ENCODE assay signal across 15 cellular contexts in the genomic region with DNA sequence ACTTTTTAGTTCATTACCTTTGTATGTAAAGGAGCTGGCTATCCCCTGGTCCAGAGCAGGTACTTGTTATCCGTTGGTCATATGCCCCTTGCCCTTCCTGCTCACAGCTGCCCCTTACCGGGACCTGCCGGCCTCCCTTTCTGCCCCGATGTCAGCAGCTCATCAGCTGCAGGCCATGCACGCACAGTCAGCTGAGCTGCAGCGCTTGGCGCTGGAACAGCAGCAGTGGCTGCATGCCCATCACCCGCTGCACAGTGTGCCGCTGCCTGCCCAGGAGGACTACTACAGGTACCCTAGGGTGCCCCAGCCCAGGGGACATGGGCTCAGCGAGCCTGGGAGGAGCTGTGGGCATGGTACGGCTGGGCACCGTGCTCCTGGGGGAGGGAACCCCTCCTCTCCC. TPM values are rescaled to one million over a fixed set of nuclear protein-coding genes. Genes with fewer than 3 reads are reported as not detected.
DNase-seq lines count a peak whose midpoint lies in the region; ATAC-seq and TF ChIP-seq lines count a peak whose summit lies in the region.
"Had no signal": no experiment of that assay in that cellular context is flagged by ENCODE, and none has a peak within 500 bp of the region (broad histone marks: within the 10 kb centered on the region; RNA-seq: fewer than 3 reads in every experiment).

No MANE protein-coding gene starts in this region.

- H3K4me3 ChIP-seq in adrenal gland (no peak overlapping the region), mucosa of descending colon (no peak overlapping the region), HAP-1 (no peak overlapping the region)
- H3K4me3 ChIP-seq: neural progenitor cell had no signal

- TF ChIP-seq CTCF in adrenal gland (IDR thresholded peaks at IDR 0.05) (no peak), mucosa of descending colon (IDR thresholded peaks at IDR 0.05) (no peak)

- H3K4me1 ChIP-seq in adrenal gland (replicated peaks in 1 of 2) (peaks cover 31 to 62% of the 10 kb centered on the region in 2 donors), mucosa of descending colon (ENCODE audit: low read depth) (peaks cover 38% of the 10 kb centered on the region), HAP-1 (peaks cover 23% of the 10 kb centered on the region)

- peak overlapping the region in 4 of 5 donors; percentile 9 to 97 (median 78) for H3K27ac ChIP-seq in adrenal gland
- H3K27ac ChIP-seq: neural progenitor cell had no signal

- no peak for TF ChIP-seq POLR2A in adrenal gland (IDR thresholded peaks at IDR 0.05)

- in situ Hi-C loops in HAP-1 (cut with MboI; ENCODE audit: low sequenced_read_pairs) = loop anchor here (5.0 to 10.0 kb wide), 2 partner anchors 74 to 174 kb away; partner anchors contain the start of gene TPI1

- ATAC-seq in mucosa of descending colon (no peak), GM19035 (IDR thresholded peaks at IDR 0.05; ENCODE audit: unreplicated experiment) (no peak)

- no peaks in the 10 kb centered on the region for H3K27me3 ChIP-seq in adrenal gland
- no peaks in the 10 kb centered on the region for H3K27me3 ChIP-seq in HAP-1 (ENCODE audit: low read depth)
- H3K27me3 ChIP-seq: neural progenitor cell had no signal

- H3K9me3 ChIP-seq in adrenal gland (replicated peaks in 1 of 3) (no peaks in the 10 kb centered on the region), mucosa of descending colon (no peaks in the 10 kb centered on the region), HAP-1 (no peaks in the 10 kb centered on the region)

- WGBS in adrenal gland, 4 donors = 48 to 87% (median 53%) methylated on average over 7 to 12 of the region's 12 CpGs

- intact Hi-C loops in adrenal gland (cut with DNase I) (no loop called here), mucosa of descending colon (cut with DNase I, micrococcal nuclease) (no loop called here)

- H3K36me3 ChIP-seq in adrenal gland (replicated peaks in 1 of 2) = no peaks in the 10 kb centered on the region
- H3K36me3 ChIP-seq in mucosa of descending colon (ENCODE audit: low read depth) = peaks cover 6% of the 10 kb centered on the region
- H3K36me3 ChIP-seq in HAP-1 (replicated peaks) = peaks cover 39% of the 10 kb centered on the region
- H3K36me3 ChIP-seq: neural progenitor cell had no signal

- DNase-seq in stimulated activated CD4-positive, alpha-beta T cell treated with anti-CD3 and anti-CD28 coated beads, Interleukin-15, amount 100 ng/mL, for 24 hours = peak; percentile 1
- DNase-seq in stimulated activated CD4-positive, alpha-beta T cell treated with anti-CD3 and anti-CD28 coated beads, Interleukin-12 subunit alpha, Interleukin-12 subunit beta, amount 100 ng/mL, for 4 hours = no peak
- DNase-seq in adrenal gland (peak; percentile 43 to 78 (median 67)), mucosa of descending colon (peak in 2 of 3 donors; percentile 51 to 56), dedifferentiated amniotic fluid mesenchymal stem cell (ENCODE audit: extremely low spot score) (no peak), HAP-1 (ENCODE audit: low spot score in 2 of 2) (no peak), cerebellum (ENCODE audit: low spot score) (no peak)
- DNase-seq: activated CD4-positive, alpha-beta T cell treated with anti-CD3 and anti-CD28 coated beads for 1 hour; activated T-cell treated with anti-CD3 and anti-CD28 coated beads, Interleukin-2, amount 50 U/mL, for 24 hours; aorta; NCI-H1930 had no signal

RNA-seq across cellular contexts. Expression of gene RNU7-1, which starts 2.3 kb away (rescaled TPM):
- total RNA-seq in adrenal gland (not detected), mucosa of descending colon (not detected), cerebellum (not detected)
- not detected for polyA plus RNA-seq in adrenal gland
- total RNA-seq: aorta, Daoy, liver had no signal
- polyA plus RNA-seq: aorta, liver had no signal

RNA-seq across cellular contexts. Expression of gene C12orf57, which starts 2.6 kb away (rescaled TPM):
- total RNA-seq in adrenal gland = 100 to 1,000 TPM; 152 to 505 (median 289) TPM
- 100 to 1,000 TPM in 2 of 3 donors, 10 to 100 TPM in 1; 58.4 to 335 (median 271) TPM for polyA plus RNA-seq in adrenal gland
- 100 to 1,000 TPM; 113 to 175 (median 130) TPM for total RNA-seq in mucosa of descending colon
- 131 TPM for total RNA-seq in cerebellum

RNA-seq across cellular contexts. Expression of gene PTPN6, which starts 9.9 kb away (rescaled TPM):
- total RNA-seq in adrenal gland = 10 to 100 TPM; 24.5 to 86.2 (median 63.5) TPM
- polyA plus RNA-seq in adrenal gland = 100 to 1,000 TPM in 2 of 3 donors, 10 to 100 TPM in 1; 36.2 to 204 (median 127) TPM
- total RNA-seq in mucosa of descending colon = 10 to 100 TPM; 37.4 to 61.7 (median 51.7) TPM
- total RNA-seq in cerebellum = 2.9 TPM
- total RNA-seq: Daoy had no signal

RNA-seq across cellular contexts. Expression of gene ATN1, which starts 13.5 kb away (rescaled TPM):
- total RNA-seq in adrenal gland (100 to 1,000 TPM in 4 of 8 donors, 10 to 100 TPM in 4; 51.0 to 263 (median 110) TPM), mucosa of descending colon (100 to 1,000 TPM in 1 of 3 donors, 10 to 100 TPM in 2; 68.5 to 208 (median 82.4) TPM), cerebellum (16.2 TPM)
- polyA plus RNA-seq in adrenal gland = 100 to 1,000 TPM in 2 of 3 donors, 10 to 100 TPM in 1; 57.4 to 482 (median 258) TPM

RNA-seq across cellular contexts. Expression of gene ENO2, which starts 26.9 kb away (rescaled TPM):
- total RNA-seq in adrenal gland (10 to 100 TPM in 7 of 8 donors, 1 to 10 TPM in 1; 8.0 to 53.6 (median 35.1) TPM), mucosa of descending colon (10 to 100 TPM in 1 of 3 donors, 1 to 10 TPM in 2; 4.5 to 67.3 (median 7.6) TPM), cerebellum (95.4 TPM)
- 100 to 1,000 TPM in 1 of 3 donors, 10 to 100 TPM in 2; 29.5 to 113 (median 42.3) TPM for polyA plus RNA-seq in adrenal gland

Comparison
In these comparisons a context has a peak if more than half of its experiments do, and no peak if none do; other contexts are left out.
1. DNase-seq: peak in stimulated activated CD4-positive, alpha-beta T cell treated with anti-CD3 and anti-CD28 coated beads, Interleukin-15, amount 100 ng/mL, for 24 hours (single experiment), adrenal gland (7 of 7) and mucosa of descending colon (2 of 3); none in stimulated activated CD4-positive, alpha-beta T cell treated with anti-CD3 and anti-CD28 coated beads, Interleukin-12 subunit alpha, Interleukin-12 subunit beta, amount 100 ng/mL, for 4 hours (single experiment), dedifferentiated amniotic fluid mesenchymal stem cell (single experiment), HAP-1 (0 of 2) and cerebellum (single experiment).